In genomic region chr9:136859821-136860269, GRCh38 we compare ENCODE assay signal across 1 cellular context.
TF ChIP-seq lines count a peak whose summit lies in the region.

No MANE protein-coding gene starts in this region.

TF ChIP-seq in A549, 52 proteins besides CTCF, POLR2A, EP300 and RAD21 (continued from another document):
- TF ChIP-seq ELK1 (IDR thresholded peaks at IDR 0.05; ENCODE audit: low read depth, low read length), result no peak
- no peak for TF ChIP-seq KDM1A (IDR thresholded peaks at IDR 0.05; ENCODE audit: low read depth)
- no peak for TF ChIP-seq BCL3 (IDR thresholded peaks at IDR 0.05)
- TF ChIP-seq GATA3 (IDR thresholded peaks at IDR 0.05; ENCODE audit: borderline replicate concordance), result no peak
- no peak for TF ChIP-seq JUN (IDR thresholded peaks at IDR 0.05)
- no peak for TF ChIP-seq JUNB (IDR thresholded peaks at IDR 0.05)
- TF ChIP-seq, protein P1, sequence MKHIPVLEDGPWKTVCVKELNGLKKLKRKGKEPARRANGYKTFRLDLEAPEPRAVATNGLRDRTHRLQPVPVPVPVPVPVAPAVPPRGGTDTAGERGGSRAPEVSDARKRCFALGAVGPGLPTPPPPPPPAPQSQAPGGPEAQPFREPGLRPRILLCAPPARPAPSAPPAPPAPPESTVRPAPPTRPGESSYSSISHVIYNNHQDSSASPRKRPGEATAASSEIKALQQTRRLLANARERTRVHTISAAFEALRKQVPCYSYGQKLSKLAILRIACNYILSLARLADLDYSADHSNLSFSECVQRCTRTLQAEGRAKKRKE (CRISPR knock-in tag; IDR thresholded peaks at IDR 0.05; ENCODE audit: low read depth), result no peak
- TF ChIP-seq CEBPB (IDR thresholded peaks at IDR 0.05), result no peak
- TF ChIP-seq NFE2L2 (conservative IDR thresholded peaks at IDR 0.05; ENCODE audit: low read length), result no peak
- no peak for TF ChIP-seq SMC3 (IDR thresholded peaks at IDR 0.05)
- TF ChIP-seq ESRRA (IDR thresholded peaks at IDR 0.05; ENCODE audit: borderline replicate concordance, low read length), result no peak
- TF ChIP-seq ZC3H11A (IDR thresholded peaks at IDR 0.05), result no peak
- no peak for TF ChIP-seq MAFK (IDR thresholded peaks at IDR 0.05; ENCODE audit: partially characterized antibody)
- no peak for TF ChIP-seq HDAC2 (IDR thresholded peaks at IDR 0.05)
